Comparison of ENCODE assay signal across 12 cellular contexts in genomic region chr12:25074954-25075353, GRCh38.
A peak's percentile ranks its signal among the peaks of the same experiment; 100 is the strongest.
DNase-seq lines count a peak whose midpoint lies in the region; ATAC-seq and TF ChIP-seq lines count a peak whose summit lies in the region.
"Had no signal": no experiment of that assay in that cellular context is flagged by ENCODE, and none has a peak within 500 bp of the region (broad histone marks: within the 10 kb centered on the region; RNA-seq: fewer than 3 reads in every experiment).

No MANE protein-coding gene starts in this region.

- H3K9me3 Mint-ChIP-seq in GM23338 (no peaks in the 10 kb centered on the region), mesothelial cell of epicardium (no peaks in the 10 kb centered on the region)
- no peaks in the 10 kb centered on the region for H3K9me3 Mint-ChIP-seq in activated T-cell treated with anti-CD3 and anti-CD28 coated beads, Interleukin-2, amount 50 U/mL, for 24 hours
- H3K9me3 Mint-ChIP-seq: activated CD8-positive, alpha-beta T cell treated with anti-CD3 and anti-CD28 coated beads for 36 hours; activated naive CD4-positive, alpha-beta T cell treated with anti-CD3 and anti-CD28 coated beads, Interleukin-2, amount 10 ng/mL, durations not matched to agents 7 days and 5 days; T-cell had no signal

- H4K20me1 ChIP-seq in GM23338 (replicated peaks; ENCODE audit: insufficient read depth), result no peaks in the 10 kb centered on the region

- no peak overlapping the region for H3K4me3 ChIP-seq in GM23338

- no peak for TF ChIP-seq CTCF in GM23338 (conservative IDR thresholded peaks at IDR 0.05; ENCODE audit: low read depth in 2 of 2)
- TF ChIP-seq CTCF in mesothelial cell of epicardium (IDR thresholded peaks at IDR 0.05; ENCODE audit: unreplicated experiment), result no peak

- H3K9me2 ChIP-seq in GM23338 (ENCODE audit: insufficient read depth), result no peaks in the 10 kb centered on the region

- H3K27ac Mint-ChIP-seq in GM23338, result no peak overlapping the region
- H3K27ac Mint-ChIP-seq in activated T-cell treated with anti-CD3 and anti-CD28 coated beads, Interleukin-2, amount 50 U/mL, for 24 hours, result no peak overlapping the region
- no peak overlapping the region for H3K27ac Mint-ChIP-seq in mesothelial cell of epicardium
- H3K27ac Mint-ChIP-seq: activated CD8-positive, alpha-beta T cell treated with anti-CD3 and anti-CD28 coated beads for 36 hours; activated naive CD4-positive, alpha-beta T cell treated with anti-CD3 and anti-CD28 coated beads, Interleukin-2, amount 10 ng/mL, durations not matched to agents 7 days and 5 days; T-cell had no signal

- H3K4me3 Mint-ChIP-seq in GM23338, result no peak overlapping the region
- no peak overlapping the region for H3K4me3 Mint-ChIP-seq in activated T-cell treated with anti-CD3 and anti-CD28 coated beads, Interleukin-2, amount 50 U/mL, for 24 hours
- no peak overlapping the region for H3K4me3 Mint-ChIP-seq in mesothelial cell of epicardium
- H3K4me3 Mint-ChIP-seq: activated CD8-positive, alpha-beta T cell treated with anti-CD3 and anti-CD28 coated beads for 36 hours; activated naive CD4-positive, alpha-beta T cell treated with anti-CD3 and anti-CD28 coated beads, Interleukin-2, amount 10 ng/mL, durations not matched to agents 7 days and 5 days; T-cell had no signal

- H3K36me3 Mint-ChIP-seq in GM23338 (ENCODE audit: low read depth) (no peaks in the 10 kb centered on the region), mesothelial cell of epicardium (no peaks in the 10 kb centered on the region)
- peaks cover 46% of the 10 kb centered on the region for H3K36me3 Mint-ChIP-seq in activated T-cell treated with anti-CD3 and anti-CD28 coated beads, Interleukin-2, amount 50 U/mL, for 24 hours (ENCODE audit: low read depth)

- no peaks in the 10 kb centered on the region for H3F3A ChIP-seq in GM23338 (replicated peaks; ENCODE audit: low read depth)

- H3K27ac ChIP-seq in GM23338 (ENCODE audit: low read depth), result no peak overlapping the region

- ATAC-seq in GM18868 (IDR thresholded peaks at IDR 0.05; ENCODE audit: unreplicated experiment) (peak; percentile 55), GM23338 (no peak), HG03354 (IDR thresholded peaks at IDR 0.05; ENCODE audit: poor library complexity, severe bottlenecking, unreplicated experiment) (peak; percentile 75), esophagus mucosa (peak; percentile 33)
- ATAC-seq: T-cell had no signal

- peak overlapping the region; percentile 35; the same call in 1 of the 2 replicates for H2AFZ ChIP-seq in GM23338

- DNase-seq in GM23338 (ENCODE audit: low spot score) (no peak), mesothelial cell of epicardium (ENCODE audit: low spot score in 2 of 2, unreplicated experiment in 2 of 2) (no peak), ecto neural progenitor cell (ENCODE audit: low spot score) (no peak), NCI-H226 (no peak)
- no peak for DNase-seq in activated T-cell treated with anti-CD3 and anti-CD28 coated beads, Interleukin-2, amount 50 U/mL, for 24 hours
- DNase-seq: activated CD8-positive, alpha-beta T cell treated with anti-CD3 and anti-CD28 coated beads for 36 hours; activated naive CD4-positive, alpha-beta T cell treated with anti-CD3 and anti-CD28 coated beads, Interleukin-2, amount 10 ng/mL, durations not matched to agents 7 days and 5 days; caudate nucleus; T-cell had no signal

- H3K4me1 ChIP-seq in GM23338 (ENCODE audit: insufficient read depth), result no peaks in the 10 kb centered on the region

- peaks cover 3% of the 10 kb centered on the region for H3K27me3 Mint-ChIP-seq in GM23338 (ENCODE audit: insufficient read depth, low read depth, poor library complexity)
- H3K27me3 Mint-ChIP-seq in activated T-cell treated with anti-CD3 and anti-CD28 coated beads, Interleukin-2, amount 50 U/mL, for 24 hours, result no peaks in the 10 kb centered on the region
- H3K27me3 Mint-ChIP-seq in mesothelial cell of epicardium (ENCODE audit: low read depth), result no peaks in the 10 kb centered on the region
- H3K27me3 Mint-ChIP-seq: activated CD8-positive, alpha-beta T cell treated with anti-CD3 and anti-CD28 coated beads for 36 hours; activated naive CD4-positive, alpha-beta T cell treated with anti-CD3 and anti-CD28 coated beads, Interleukin-2, amount 10 ng/mL, durations not matched to agents 7 days and 5 days; T-cell had no signal

- no peaks in the 10 kb centered on the region for H3K4me1 Mint-ChIP-seq in GM23338
- H3K4me1 Mint-ChIP-seq in activated T-cell treated with anti-CD3 and anti-CD28 coated beads, Interleukin-2, amount 50 U/mL, for 24 hours (ENCODE audit: low read depth), result peaks cover 28% of the 10 kb centered on the region
- no peaks in the 10 kb centered on the region for H3K4me1 Mint-ChIP-seq in mesothelial cell of epicardium

- H3K36me3 ChIP-seq in GM23338 (ENCODE audit: insufficient read depth), result no peaks in the 10 kb centered on the region

- H3K79me2 ChIP-seq in GM23338 (replicated peaks; ENCODE audit: insufficient read depth), result no peaks in the 10 kb centered on the region

- no peaks in the 10 kb centered on the region for H3K27me3 ChIP-seq in GM23338 (ENCODE audit: insufficient read depth)

- no peak overlapping the region for H3K4me2 ChIP-seq in GM23338

TF ChIP-seq in GM23338, 12 proteins besides CTCF, POLR2A, EP300 and RAD21 (continues in another document):
- no peak for TF ChIP-seq EZH2phosphoT487 (IDR thresholded peaks at IDR 0.05; ENCODE audit: unreplicated experiment)
- TF ChIP-seq NANOG (IDR thresholded peaks at IDR 0.05; ENCODE audit: borderline replicate concordance), result no peak
- no peak for TF ChIP-seq ZNF114 (CRISPR knock-in tag; IDR thresholded peaks at IDR 0.05)
- no peak for TF ChIP-seq POLR2AphosphoS5 (IDR thresholded peaks at IDR 0.05; ENCODE audit: low read depth)
- no peak for TF ChIP-seq ETS1 (IDR thresholded peaks at IDR 0.05)
- TF ChIP-seq REST (IDR thresholded peaks at IDR 0.05; ENCODE audit: unreplicated experiment), result no peak
- TF ChIP-seq JUNB (IDR thresholded peaks at IDR 0.05; ENCODE audit: unreplicated experiment), result no peak
